Comparison of ENCODE assay signal across 8 cellular contexts in the genomic region with DNA sequence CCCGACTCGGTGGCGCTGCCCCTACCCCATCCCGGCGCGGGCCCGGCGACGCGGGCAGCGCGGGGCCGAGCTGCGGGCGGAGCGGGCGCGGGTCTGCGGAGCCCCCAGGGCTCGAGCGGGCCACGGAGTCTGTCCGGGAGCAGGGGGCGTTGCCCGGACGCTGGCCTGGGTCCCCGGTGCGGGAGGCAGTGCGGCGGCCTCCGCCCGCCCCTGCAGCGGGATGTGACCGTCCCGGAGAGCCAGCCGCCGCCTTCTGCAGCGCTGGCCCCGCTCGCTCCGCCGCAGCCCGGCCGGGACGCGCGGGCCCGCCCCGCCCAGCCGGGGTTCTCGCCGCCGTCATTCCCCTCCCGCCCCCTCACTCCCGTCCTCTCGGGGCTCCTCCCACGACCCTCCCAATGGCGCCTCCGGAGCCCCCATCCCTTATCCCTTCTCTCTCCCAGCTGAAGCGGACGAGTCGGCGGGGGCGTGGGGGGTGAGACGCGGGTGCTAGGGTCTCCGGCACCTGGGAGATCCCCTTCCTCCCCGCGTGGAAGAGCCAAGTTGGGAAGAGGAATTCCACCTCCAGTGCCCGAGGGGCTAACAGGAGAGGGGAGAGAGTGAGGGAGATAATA. TPM values are rescaled to one million over a fixed set of nuclear protein-coding genes. Genes with fewer than 3 reads are reported as not detected.
A peak's percentile ranks its signal among the peaks of the same experiment; 100 is the strongest.
DNase-seq lines count a peak whose midpoint lies in the region; ATAC-seq and TF ChIP-seq lines count a peak whose summit lies in the region.

A gene with protein sequence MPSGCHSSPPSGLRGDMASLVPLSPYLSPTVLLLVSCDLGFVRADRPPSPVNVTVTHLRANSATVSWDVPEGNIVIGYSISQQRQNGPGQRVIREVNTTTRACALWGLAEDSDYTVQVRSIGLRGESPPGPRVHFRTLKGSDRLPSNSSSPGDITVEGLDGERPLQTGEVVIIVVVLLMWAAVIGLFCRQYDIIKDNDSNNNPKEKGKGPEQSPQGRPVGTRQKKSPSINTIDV (minus strand): TSS at position 257 of the 611 bp plus-strand sequence. CDS start 521 bp downstream, outside the sequence.

- H2AFZ ChIP-seq in neural progenitor cell (replicated peaks), result peak within 1 kb of the TSS; percentile 100

- no peaks in the 10 kb centered on the region for H3K36me3 ChIP-seq in neural progenitor cell

- H3K27ac Mint-ChIP-seq in activated T-helper 2 cell treated with anti-CD3 and anti-CD28 coated beads, Interferon-gamma antibody, Interleukin-2, Interleukin-4, amounts not matched to agents 10 μg/mL and 5 μg/mL and 100 μg/mL, durations not matched to agents 14 hours and 24 hours and 36 hours, result no peak within 1 kb of the TSS
- H3K27ac Mint-ChIP-seq in neural progenitor cell, result no peak within 1 kb of the TSS

- DNase-seq in activated T-cell treated with anti-CD3 and anti-CD28 coated beads, Interleukin-2, amount 50 U/mL, for 1 hour, result peak; percentile 44
- DNase-seq in activated T-cell treated with anti-CD3 and anti-CD28 coated beads for 4 hours (no peak), foreskin keratinocyte (no peak), neural progenitor cell (ENCODE audit: low spot score) (peak; percentile 83), NCI-H187 treated with DMSO at 0.1 percent for 48 hours (lab: John Stamatoyannopoulos, UW) (no peak)
- DNase-seq in activated T-helper 2 cell treated with anti-CD3 and anti-CD28 coated beads, Interferon-gamma antibody, Interleukin-2, Interleukin-4, amounts not matched to agents 10 μg/mL and 5 μg/mL and 100 μg/mL, durations not matched to agents 14 hours and 24 hours and 36 hours (ENCODE audit: low spot score), result no peak

- intact Hi-C loops in activated T-helper 2 cell treated with anti-CD3 and anti-CD28 coated beads, Interferon-gamma antibody, Interleukin-2, Interleukin-4, amounts not matched to agents 10 μg/mL and 5 μg/mL and 100 μg/mL, durations not matched to agents 14 hours and 24 hours and 36 hours (cut with micrococcal nuclease), result loop anchor here (10.0 kb wide), 1 partner anchor 90 kb away; a partner anchor contains a TSS

- H3K27me3 ChIP-seq in foreskin keratinocyte (peaks cover 3% of the 10 kb centered on the region), neural progenitor cell (peaks cover 54% of the 10 kb centered on the region)

- peak within 1 kb of the TSS; percentile 73 for H3K4me3 Mint-ChIP-seq in activated T-helper 2 cell treated with anti-CD3 and anti-CD28 coated beads, Interferon-gamma antibody, Interleukin-2, Interleukin-4, amounts not matched to agents 10 μg/mL and 5 μg/mL and 100 μg/mL, durations not matched to agents 14 hours and 24 hours and 36 hours (ENCODE audit: low read depth)
- H3K4me3 Mint-ChIP-seq in neural progenitor cell, result peak within 1 kb of the TSS; percentile 95

- peak within 1 kb of the TSS; percentile 95 for H3K4me3 ChIP-seq in neural progenitor cell

- H3K4me2 ChIP-seq in neural progenitor cell, result peak within 1 kb of the TSS; percentile 96

- no peaks in the 10 kb centered on the region for H3K9me3 Mint-ChIP-seq in activated T-helper 2 cell treated with anti-CD3 and anti-CD28 coated beads, Interferon-gamma antibody, Interleukin-2, Interleukin-4, amounts not matched to agents 10 μg/mL and 5 μg/mL and 100 μg/mL, durations not matched to agents 14 hours and 24 hours and 36 hours
- H3K9me3 Mint-ChIP-seq in neural progenitor cell, result no peaks in the 10 kb centered on the region

- peaks cover 13% of the 10 kb centered on the region for H3K4me1 Mint-ChIP-seq in activated T-helper 2 cell treated with anti-CD3 and anti-CD28 coated beads, Interferon-gamma antibody, Interleukin-2, Interleukin-4, amounts not matched to agents 10 μg/mL and 5 μg/mL and 100 μg/mL, durations not matched to agents 14 hours and 24 hours and 36 hours (ENCODE audit: low read depth)
- H3K4me1 Mint-ChIP-seq in neural progenitor cell, result peaks cover 12% of the 10 kb centered on the region

- peak; percentile 65 for ATAC-seq in foreskin keratinocyte
- no peak for ATAC-seq in HG02610 (IDR thresholded peaks at IDR 0.05; ENCODE audit: unreplicated experiment)
- no peak for ATAC-seq in GM19351 (IDR thresholded peaks at IDR 0.05; ENCODE audit: unreplicated experiment)

- no peaks in the 10 kb centered on the region for H3K79me2 ChIP-seq in neural progenitor cell (ENCODE audit: low read depth)

- H3K4me1 ChIP-seq in foreskin keratinocyte, result peaks cover 2% of the 10 kb centered on the region
- H3K4me1 ChIP-seq in neural progenitor cell, result no peaks in the 10 kb centered on the region

- H3K9ac ChIP-seq in neural progenitor cell, result peak within 1 kb of the TSS; percentile 40

- no peaks in the 10 kb centered on the region for H3K9me3 ChIP-seq in neural progenitor cell (ENCODE audit: low read depth)

- H4K20me1 ChIP-seq in neural progenitor cell (ENCODE audit: low read depth), result no peaks in the 10 kb centered on the region

- TF ChIP-seq CTCF in foreskin keratinocyte (conservative IDR thresholded peaks at IDR 0.05) (no peak), neural progenitor cell (IDR thresholded peaks at IDR 0.05) (no peak)

- H3K36me3 Mint-ChIP-seq in activated T-helper 2 cell treated with anti-CD3 and anti-CD28 coated beads, Interferon-gamma antibody, Interleukin-2, Interleukin-4, amounts not matched to agents 10 μg/mL and 5 μg/mL and 100 μg/mL, durations not matched to agents 14 hours and 24 hours and 36 hours (ENCODE audit: low read depth), result no peaks in the 10 kb centered on the region
- peaks cover 6% of the 10 kb centered on the region for H3K36me3 Mint-ChIP-seq in neural progenitor cell

- H3K27ac ChIP-seq in foreskin keratinocyte (no peak within 1 kb of the TSS), neural progenitor cell (no peak within 1 kb of the TSS)

- peaks cover 11% of the 10 kb centered on the region for H3F3A ChIP-seq in neural progenitor cell (ENCODE audit: low read depth)

- H3K27me3 Mint-ChIP-seq in activated T-helper 2 cell treated with anti-CD3 and anti-CD28 coated beads, Interferon-gamma antibody, Interleukin-2, Interleukin-4, amounts not matched to agents 10 μg/mL and 5 μg/mL and 100 μg/mL, durations not matched to agents 14 hours and 24 hours and 36 hours (ENCODE audit: low read depth), result peaks cover 53% of the 10 kb centered on the region
- peaks cover 33% of the 10 kb centered on the region for H3K27me3 Mint-ChIP-seq in neural progenitor cell (ENCODE audit: insufficient read depth, low read depth)

RNA-seq across cellular contexts. Expression of the gene that starts here (rescaled TPM):
- total RNA-seq in activated T-helper 2 cell treated with anti-CD3 and anti-CD28 coated beads, Interferon-gamma antibody, Interleukin-2, Interleukin-4, amounts not matched to agents 10 μg/mL and 5 μg/mL and 100 μg/mL, durations not matched to agents 14 hours and 24 hours and 36 hours, result 0.18 and 0.30 TPM in 2 replicates
- total RNA-seq in foreskin keratinocyte, result 13.4 and 21.5 TPM in 2 replicates
- polyA plus RNA-seq in foreskin keratinocyte, result 15.8 and 23.7 TPM in 2 replicates
- total RNA-seq in neural progenitor cell (ENCODE audit: low replicate concordance), result 6.2 and 18.3 TPM in 2 replicates

Comparison
In these comparisons a context has a peak if more than half of its experiments do, and no peak if none do; other contexts are left out.
1. DNase-seq: peak in activated T-cell treated with anti-CD3 and anti-CD28 coated beads, Interleukin-2, amount 50 U/mL, for 1 hour (single experiment) and neural progenitor cell (single experiment); none in activated T-cell treated with anti-CD3 and anti-CD28 coated beads for 4 hours (single experiment), activated T-helper 2 cell treated with anti-CD3 and anti-CD28 coated beads, Interferon-gamma antibody, Interleukin-2, Interleukin-4, amounts not matched to agents 10 μg/mL and 5 μg/mL and 100 μg/mL, durations not matched to agents 14 hours and 24 hours and 36 hours (single experiment), foreskin keratinocyte (0 of 2) and NCI-H187 treated with DMSO at 0.1 percent for 48 hours (single experiment).